In genomic region chr5:138464018-138464387, GRCh38 we compare ENCODE assay signal across 8 cellular contexts. TPM values are rescaled to one million over a fixed set of nuclear protein-coding genes. Genes with fewer than 3 reads are reported as not detected.
DNase-seq lines count a peak whose midpoint lies in the region; ATAC-seq and TF ChIP-seq lines count a peak whose summit lies in the region.

No MANE protein-coding gene starts in this region.

- no peaks in the 10 kb centered on the region for H4K20me1 ChIP-seq in OCI-LY7 (ENCODE audit: insufficient read depth, low read length)

- peak; percentile 55 for ATAC-seq in GM21526 (IDR thresholded peaks at IDR 0.05; ENCODE audit: low FRiP score, unreplicated experiment)

- 0% methylated on average over 31 to 34 of the region's 34 CpGs for WGBS in esophagus, 2 donors

- peak overlapping the region; percentile 76 for H3K27ac ChIP-seq in OCI-LY7 (ENCODE audit: low read depth, low read length, poor library complexity, severe bottlenecking)
- H3K27ac ChIP-seq in esophagus (ENCODE audit: low read depth in 2 of 2, low read length in 1 of 2) = peak overlapping the region; percentile 98 to 99
- peak overlapping the region; percentile 98 for H3K27ac ChIP-seq in muscle layer of duodenum (ENCODE audit: low read length)

- no peaks in the 10 kb centered on the region for H3K36me3 ChIP-seq in OCI-LY7 (ENCODE audit: insufficient read depth, low read length)
- H3K36me3 ChIP-seq in esophagus (ENCODE audit: control insufficient read depth in 2 of 2, insufficient read depth in 2 of 2, low read length in 1 of 2) = peaks cover 0 to 10% of the 10 kb centered on the region in 2 donors
- peaks cover 12 to 27% of the 10 kb centered on the region in 2 donors for H3K36me3 ChIP-seq in muscle layer of duodenum (ENCODE audit: control insufficient read depth in 1 of 2, insufficient read depth in 2 of 2, low read length in 2 of 2)

- H3K9me3 ChIP-seq in OCI-LY7 (ENCODE audit: low read length) (no peaks in the 10 kb centered on the region), esophagus (ENCODE audit: control insufficient read depth in 2 of 2, insufficient read depth in 1 of 2, low read depth in 1 of 2, low read length in 1 of 2) (no peaks in the 10 kb centered on the region), muscle layer of duodenum (ENCODE audit: control insufficient read depth in 1 of 2, low read length in 2 of 2) (no peaks in the 10 kb centered on the region)

- CTCF ChIA-PET in OCI-LY7 (lab: Charles Lee; ENCODE audit: unreplicated experiment) = no interaction called here

- peak; percentile 85 for TF ChIP-seq CTCF in OCI-LY7 (conservative IDR thresholded peaks at IDR 0.05; ENCODE audit: low read length)

- DNase-seq in DMS153 (lab: John Stamatoyannopoulos, UW) (peak; percentile 79), HuH-7.5 (ENCODE audit: low spot score) (peak; percentile 90), OCI-LY7 (ENCODE audit: low spot score) (peak; percentile 95)
- DNase-seq in activated T-cell treated with anti-CD3 and anti-CD28 coated beads, Interleukin-2, amount 50 U/mL, for 1 hour = peak; percentile 93
- DNase-seq in stimulated activated CD8-positive, alpha-beta memory T cell treated with anti-CD3 and anti-CD28 coated beads, Interleukin-7, amount 100 ng/mL, for 24 hours (ENCODE audit: low read depth) = peak; percentile 86

- H3K27me3 ChIP-seq in esophagus (ENCODE audit: control insufficient read depth in 1 of 2, insufficient read depth in 2 of 2, low read length in 2 of 2) = no peaks in the 10 kb centered on the region
- H3K27me3 ChIP-seq in muscle layer of duodenum (ENCODE audit: low read depth, low read length) = no peaks in the 10 kb centered on the region

- H3K9me2 ChIP-seq in OCI-LY7 (ENCODE audit: insufficient read depth, low read length) = no peaks in the 10 kb centered on the region

- POLR2A ChIA-PET in OCI-LY7 (lab: Charles Lee) = no interaction called here

- H3K4me1 ChIP-seq in OCI-LY7 (ENCODE audit: insufficient read depth, low read length, poor library complexity, severe bottlenecking) = peaks cover 34% of the 10 kb centered on the region
- H3K4me1 ChIP-seq in esophagus (ENCODE audit: control insufficient read depth in 2 of 2, insufficient read depth in 2 of 2, low read length in 1 of 2) = peaks cover 0 to 20% of the 10 kb centered on the region in 2 donors
- H3K4me1 ChIP-seq in muscle layer of duodenum (ENCODE audit: control insufficient read depth in 1 of 2, insufficient read depth in 2 of 2, low read length in 2 of 2) = peaks cover 2 to 20% of the 10 kb centered on the region in 2 donors

- H3K4me2 ChIP-seq in OCI-LY7 (ENCODE audit: low read length) = peak overlapping the region; percentile 91

- H3K4me3 ChIP-seq in OCI-LY7 (ENCODE audit: low read depth, low read length, poor library complexity, severe bottlenecking) (peak overlapping the region; percentile 74), esophagus (ENCODE audit: low read depth in 1 of 2, low read length in 2 of 2) (peak overlapping the region; percentile 67 to 77), muscle layer of duodenum (ENCODE audit: low read depth in 1 of 2, low read length in 2 of 2) (peak overlapping the region; percentile 81 to 97)

- H3K79me2 ChIP-seq in OCI-LY7 (ENCODE audit: insufficient read depth, low read depth, low read length) = no peaks in the 10 kb centered on the region

- BruUV-seq in OCI-LY7 (replicated peaks; lab: Mats Ljungman, UMichigan) = TSS peak; percentile 73

- intact Hi-C loops in OCI-LY7 (cut with micrococcal nuclease; ENCODE audit: unreplicated experiment) = loop anchor here (1.0 kb wide), 3 partner anchors 28 to 79 kb away; partner anchors contain the start of gene ETF1

- H2AFZ ChIP-seq in OCI-LY7 (ENCODE audit: low read length) = peak overlapping the region; percentile 93

RNA-seq across cellular contexts. Expression of gene EGR1, which starts 1.3 kb away (rescaled TPM):
- 0.10 and 0.13 TPM in 2 replicates for total RNA-seq in OCI-LY7 (2014; rRNA removed; shearing (Covaris generic))
- 0.79 and 1.1 TPM in 2 replicates for total RNA-seq in OCI-LY7 (2022)
- 10 to 100 TPM; 17.9 to 45.0 TPM for polyA plus RNA-seq in esophagus

RNA-seq across cellular contexts. Expression of gene REEP2, which starts 25.1 kb away (rescaled TPM):
- total RNA-seq in OCI-LY7 (2014; rRNA removed; shearing (Covaris generic)) = 3.9 and 5.4 TPM in 2 replicates
- total RNA-seq in OCI-LY7 (2022) = 5.1 and 6.5 TPM in 2 replicates
- 1 to 10 TPM; 2.0 to 2.6 TPM for polyA plus RNA-seq in esophagus

Comparison
In these comparisons a context has a peak if more than half of its experiments do, and no peak if none do; other contexts are left out.
1. Peak in every context shown above with its lines: DNase-seq, ATAC-seq, H3K4me3 ChIP-seq and H3K27ac ChIP-seq.